In the genomic region with DNA sequence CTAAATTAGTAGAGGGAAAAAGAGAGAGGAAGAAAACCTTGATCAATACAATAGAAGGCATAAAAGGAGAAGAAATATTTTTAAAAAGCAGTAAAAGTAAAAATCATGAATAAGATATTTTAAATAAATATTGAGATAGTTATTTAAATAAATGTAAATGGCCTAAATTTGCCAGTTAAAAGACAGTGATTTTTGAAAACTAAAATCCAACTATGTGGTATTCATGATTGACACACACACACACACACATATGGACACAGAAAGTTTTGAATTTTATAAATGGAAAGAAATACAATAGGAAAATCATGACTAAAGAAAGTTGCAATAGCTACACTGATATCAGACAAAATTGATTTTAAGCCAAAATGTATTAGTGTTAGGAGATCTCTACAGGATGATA, we compare ENCODE assay signal across 30 cellular contexts.
"Had no signal": no experiment of that assay in that cellular context is flagged by ENCODE, and none has a peak within 500 bp of the region (broad histone marks: within the 10 kb centered on the region; RNA-seq: fewer than 3 reads in every experiment).

No MANE protein-coding gene starts in this region.

- DNase-seq: activated CD4-positive, alpha-beta memory T cell treated with anti-CD3 and anti-CD28 coated beads for 36 hours; activated CD4-positive, alpha-beta T cell treated with anti-CD3 and anti-CD28 coated beads for 36 hours; activated CD4-positive, alpha-beta T cell treated with anti-CD3 and anti-CD28 coated beads, Interleukin-2, amount 10 ng/mL, durations not matched to agents 24 days and 14 days; activated CD4-positive, CD25-positive, alpha-beta regulatory T cell; activated CD8-positive, alpha-beta memory T cell treated with anti-CD3 and anti-CD28 coated beads, Interleukin-2, amount 10 ng/mL, durations not matched to agents 7 days and 5 days; activated CD8-positive, alpha-beta memory T cell treated with anti-CD3 and anti-CD28 coated beads, Interleukin-2, amount 50 U/mL, for 4 hours; activated CD8-positive, alpha-beta T cell treated with anti-CD3 and anti-CD28 coated beads, Interleukin-2, amount 10 ng/mL, durations not matched to agents 7 days and 5 days; activated gamma-delta T cell; activated naive CD4-positive, alpha-beta T cell; activated naive CD4-positive, alpha-beta T cell treated with anti-CD3 and anti-CD28 coated beads, Interleukin-2, amount 10 ng/mL, durations not matched to agents 7 days and 5 days; activated naive CD8-positive, alpha-beta T cell treated with anti-CD3 and anti-CD28 coated beads, Interleukin-2, amount 10 ng/mL, durations not matched to agents 7 days and 5 days; activated T-cell treated with anti-CD3 and anti-CD28 coated beads, Interleukin-2, amount 50 U/mL, for 1 hour; activated T-cell treated with anti-CD3 and anti-CD28 coated beads, Interleukin-2, amount 50 U/mL, for 48 hours; amniotic stem cell; anterior cingulate cortex; brain microvascular endothelial cell; dorsolateral prefrontal cortex; effector memory CD8-positive, alpha-beta T cell; erythroblast; foreskin keratinocyte; heart right ventricle; T-helper 17 cell had no signal

- H3K4me3 Mint-ChIP-seq: activated CD4-positive, alpha-beta memory T cell treated with anti-CD3 and anti-CD28 coated beads for 36 hours; activated CD4-positive, alpha-beta T cell treated with anti-CD3 and anti-CD28 coated beads for 36 hours; activated CD4-positive, alpha-beta T cell treated with anti-CD3 and anti-CD28 coated beads, Interleukin-2, amount 10 ng/mL, durations not matched to agents 24 days and 14 days; activated CD8-positive, alpha-beta memory T cell treated with anti-CD3 and anti-CD28 coated beads, Interleukin-2, amount 10 ng/mL, durations not matched to agents 7 days and 5 days; activated CD8-positive, alpha-beta T cell treated with anti-CD3 and anti-CD28 coated beads, Interleukin-2, amount 10 ng/mL, durations not matched to agents 7 days and 5 days; activated naive CD4-positive, alpha-beta T cell treated with anti-CD3 and anti-CD28 coated beads, Interleukin-2, amount 10 ng/mL, durations not matched to agents 7 days and 5 days; activated naive CD8-positive, alpha-beta T cell treated with anti-CD3 and anti-CD28 coated beads, Interleukin-2, amount 10 ng/mL, durations not matched to agents 7 days and 5 days; activated T-helper 1 cell treated with anti-CD3 and anti-CD28 coated beads, Interleukin-12 subunit alpha, Interleukin-12 subunit beta, Interleukin-2, Interleukin-4 antibody, amounts not matched to agents 30 ng/mL and 10 ng/mL and 1 ng/mL, durations not matched to agents 14 hours and 24 hours and 36 hours; central memory CD8-positive, alpha-beta T cell; dendritic cell treated with granulocyte-macrophage colony-stimulating factor and Interleukin-4, amounts not matched to agents 40 ng/mL and 50 ng/mL, for 4 days; effector memory CD8-positive, alpha-beta T cell; T-helper 17 cell; T-helper 2 cell treated with Interferon-gamma antibody and Interleukin-4, amounts not matched to agents 5 μg/mL and 100 μg/mL, for 36 hours had no signal

- H3K9me3 Mint-ChIP-seq: central memory CD8-positive, alpha-beta T cell; effector memory CD8-positive, alpha-beta T cell had no signal

- H3K27me3 Mint-ChIP-seq: activated CD4-positive, alpha-beta memory T cell treated with anti-CD3 and anti-CD28 coated beads for 36 hours; activated CD4-positive, alpha-beta T cell treated with anti-CD3 and anti-CD28 coated beads for 36 hours; activated CD4-positive, alpha-beta T cell treated with anti-CD3 and anti-CD28 coated beads, Interleukin-2, amount 10 ng/mL, durations not matched to agents 24 days and 14 days; activated CD8-positive, alpha-beta memory T cell treated with anti-CD3 and anti-CD28 coated beads, Interleukin-2, amount 10 ng/mL, durations not matched to agents 7 days and 5 days; activated naive CD4-positive, alpha-beta T cell treated with anti-CD3 and anti-CD28 coated beads, Interleukin-2, amount 10 ng/mL, durations not matched to agents 7 days and 5 days; activated naive CD8-positive, alpha-beta T cell treated with anti-CD3 and anti-CD28 coated beads, Interleukin-2, amount 10 ng/mL, durations not matched to agents 7 days and 5 days; central memory CD8-positive, alpha-beta T cell; dendritic cell treated with granulocyte-macrophage colony-stimulating factor and Interleukin-4, amounts not matched to agents 40 ng/mL and 50 ng/mL, for 4 days; effector memory CD8-positive, alpha-beta T cell; T-helper 17 cell had no signal

- FAIRE-seq: astrocyte, bronchial epithelial cell had no signal

- H3K27ac Mint-ChIP-seq: activated CD4-positive, alpha-beta memory T cell treated with anti-CD3 and anti-CD28 coated beads for 36 hours; activated CD4-positive, alpha-beta T cell treated with anti-CD3 and anti-CD28 coated beads for 36 hours; activated CD4-positive, alpha-beta T cell treated with anti-CD3 and anti-CD28 coated beads, Interleukin-2, amount 10 ng/mL, durations not matched to agents 24 days and 14 days; activated CD8-positive, alpha-beta memory T cell treated with anti-CD3 and anti-CD28 coated beads, Interleukin-2, amount 10 ng/mL, durations not matched to agents 7 days and 5 days; activated CD8-positive, alpha-beta T cell treated with anti-CD3 and anti-CD28 coated beads, Interleukin-2, amount 10 ng/mL, durations not matched to agents 7 days and 5 days; activated naive CD4-positive, alpha-beta T cell treated with anti-CD3 and anti-CD28 coated beads, Interleukin-2, amount 50 U/mL, for 72 hours; activated naive CD8-positive, alpha-beta T cell treated with anti-CD3 and anti-CD28 coated beads, Interleukin-2, amount 10 ng/mL, durations not matched to agents 7 days and 5 days; activated T-helper 1 cell treated with anti-CD3 and anti-CD28 coated beads, Interleukin-12 subunit alpha, Interleukin-12 subunit beta, Interleukin-2, Interleukin-4 antibody, amounts not matched to agents 30 ng/mL and 10 ng/mL and 1 ng/mL, durations not matched to agents 14 hours and 24 hours and 36 hours; dendritic cell treated with granulocyte-macrophage colony-stimulating factor and Interleukin-4, amounts not matched to agents 40 ng/mL and 50 ng/mL, for 4 days; effector memory CD8-positive, alpha-beta T cell; T-helper 17 cell; T-helper 2 cell treated with Interferon-gamma antibody and Interleukin-4, amounts not matched to agents 5 μg/mL and 100 μg/mL, for 36 hours had no signal

- ATAC-seq: activated CD4-positive, alpha-beta T cell treated with anti-CD3 and anti-CD28 coated beads for 36 hours; activated CD8-positive, alpha-beta memory T cell treated with anti-CD3 and anti-CD28 coated beads, Interleukin-2, amount 10 ng/mL, durations not matched to agents 7 days and 5 days; activated CD8-positive, alpha-beta T cell treated with anti-CD3 and anti-CD28 coated beads, Interleukin-2, amount 10 ng/mL, durations not matched to agents 7 days and 5 days; activated naive CD4-positive, alpha-beta T cell treated with anti-CD3 and anti-CD28 coated beads, Interleukin-2, amount 50 U/mL, for 72 hours; effector memory CD8-positive, alpha-beta T cell; foreskin keratinocyte; gastroesophageal sphincter; heart right ventricle; T-helper 17 cell had no signal

- H3K4me1 Mint-ChIP-seq: activated CD4-positive, alpha-beta T cell treated with anti-CD3 and anti-CD28 coated beads for 36 hours; activated CD4-positive, alpha-beta T cell treated with anti-CD3 and anti-CD28 coated beads, Interleukin-2, amount 10 ng/mL, durations not matched to agents 24 days and 14 days; activated CD8-positive, alpha-beta memory T cell treated with anti-CD3 and anti-CD28 coated beads, Interleukin-2, amount 10 ng/mL, durations not matched to agents 7 days and 5 days; activated naive CD4-positive, alpha-beta T cell treated with anti-CD3 and anti-CD28 coated beads, Interleukin-2, amount 10 ng/mL, durations not matched to agents 7 days and 5 days; activated naive CD8-positive, alpha-beta T cell treated with anti-CD3 and anti-CD28 coated beads, Interleukin-2, amount 10 ng/mL, durations not matched to agents 7 days and 5 days; T-helper 17 cell had no signal
